ENCODE assay signal across 11 cellular contexts in genomic region chr13:106156468-106156867, GRCh38.
DNase-seq lines count a peak whose midpoint lies in the region; ATAC-seq and TF ChIP-seq lines count a peak whose summit lies in the region.
"Had no signal": no experiment of that assay in that cellular context is flagged by ENCODE, and none has a peak within 500 bp of the region (broad histone marks: within the 10 kb centered on the region; RNA-seq: fewer than 3 reads in every experiment).

No MANE protein-coding gene starts in this region.

- CTCF ChIA-PET in HCT116 (lab: Charles Lee): no interaction called here

- no peaks in the 10 kb centered on the region for H3K79me2 ChIP-seq in HCT116 (ENCODE audit: insufficient read depth, low read length)

- H3K9me3 Mint-ChIP-seq in activated naive CD8-positive, alpha-beta T cell treated with anti-CD3 and anti-CD28 coated beads, Interleukin-2, amount 50 U/mL, for 24 hours: no peaks in the 10 kb centered on the region

- peak overlapping the region; percentile 3; the same call in 1 of the 2 replicates for H3K27ac ChIP-seq in HCT116 (ENCODE audit: low read depth, low read length)
- H3K27ac ChIP-seq in upper lobe of right lung: no peak overlapping the region
- no peak overlapping the region for H3K27ac ChIP-seq in dorsolateral prefrontal cortex
- H3K27ac ChIP-seq: cardiac muscle cell, spleen had no signal

- POLR2A ChIA-PET in HCT116 (lab: Charles Lee): no interaction called here

- intact Hi-C loops in HCT116 (cut with micrococcal nuclease): no loop called here
- intact Hi-C loops in upper lobe of right lung (cut with DNase I): no loop called here
- intact Hi-C loops in dorsolateral prefrontal cortex (cut with DNase I): no loop called here

- H3K9me3 ChIP-seq in HCT116 (ENCODE audit: control insufficient read depth in 1 of 2, insufficient read depth in 1 of 2, low read depth in 1 of 2, low read length in 2 of 2) (no peaks in the 10 kb centered on the region), adipocyte (ENCODE audit: control insufficient read depth, low read length) (no peaks in the 10 kb centered on the region), upper lobe of right lung (no peaks in the 10 kb centered on the region)
- H3K9me3 ChIP-seq: spleen had no signal

- no peak for TF ChIP-seq RAD21 in HCT116 (IDR thresholded peaks at IDR 0.05; ENCODE audit: low read depth)

- H3K4me1 ChIP-seq in HCT116 (ENCODE audit: control insufficient read depth in 1 of 2, insufficient read depth in 2 of 2, low read length in 2 of 2): peaks cover 14 to 48% of the 10 kb centered on the region in 2 experiments
- peaks cover 22% of the 10 kb centered on the region for H3K4me1 ChIP-seq in adipocyte (ENCODE audit: control insufficient read depth, insufficient read depth, low read length)
- peaks cover 10% of the 10 kb centered on the region for H3K4me1 ChIP-seq in upper lobe of right lung
- H3K4me1 ChIP-seq: spleen had no signal

- no peaks in the 10 kb centered on the region for H3K4me1 Mint-ChIP-seq in activated naive CD8-positive, alpha-beta T cell treated with anti-CD3 and anti-CD28 coated beads, Interleukin-2, amount 50 U/mL, for 24 hours

- TF ChIP-seq CTCF in HCT116 (IDR thresholded peaks at IDR 0.05 in 2 of 3, conservative IDR thresholded peaks at IDR 0.05 in 1 of 3; ENCODE audit: borderline replicate concordance in 1 of 3, insufficient read depth in 1 of 3, low read depth in 2 of 3, low read length in 2 of 3) (no peak), upper lobe of right lung (IDR thresholded peaks at IDR 0.05) (no peak), GM20000 (IDR thresholded peaks at IDR 0.05; ENCODE audit: extremely low read depth, missing control alignments) (no peak), dorsolateral prefrontal cortex (IDR thresholded peaks at IDR 0.05 in 54 of 56, conservative IDR thresholded peaks at IDR 0.05 in 2 of 56; ENCODE audit: low read depth in 1 of 56, partially characterized antibody in 56 of 56) (no peak)

- no TSS peak for BruUV-seq in HCT116 (replicated peaks; lab: Mats Ljungman, UMichigan)

- H3K4me3 Mint-ChIP-seq in activated naive CD8-positive, alpha-beta T cell treated with anti-CD3 and anti-CD28 coated beads, Interleukin-2, amount 50 U/mL, for 24 hours: no peak overlapping the region

- H3K4me2 ChIP-seq in HCT116 (ENCODE audit: low read length): peak overlapping the region; percentile 39

- no peaks in the 10 kb centered on the region for H3K36me3 Mint-ChIP-seq in activated naive CD8-positive, alpha-beta T cell treated with anti-CD3 and anti-CD28 coated beads, Interleukin-2, amount 50 U/mL, for 24 hours (ENCODE audit: low read depth)

- no peak for TF ChIP-seq POLR2A in HCT116 (IDR thresholded peaks at IDR 0.05; ENCODE audit: borderline replicate concordance, extremely low read depth, insufficient read depth, insufficient read length)

- 0 out of 2 replicates have a peak overlapping the region, but pooled peaks have one; percentile 3 for H3K9ac ChIP-seq in HCT116 (ENCODE audit: low read length)
- no peak overlapping the region for H3K9ac ChIP-seq in adipocyte (ENCODE audit: low read length)

- H3K27me3 ChIP-seq in HCT116 (ENCODE audit: insufficient read depth, low read length): no peaks in the 10 kb centered on the region
- no peaks in the 10 kb centered on the region for H3K27me3 ChIP-seq in adipocyte (replicated peaks; ENCODE audit: control insufficient read depth, insufficient read depth, low read length)
- no peaks in the 10 kb centered on the region for H3K27me3 ChIP-seq in upper lobe of right lung
- H3K27me3 ChIP-seq in dorsolateral prefrontal cortex: no peaks in the 10 kb centered on the region
- H3K27me3 ChIP-seq: cardiac muscle cell, spleen had no signal

- peak overlapping the region; percentile 24 for H2AFZ ChIP-seq in HCT116 (ENCODE audit: low read depth, low read length, poor library complexity, severe bottlenecking)

- no peaks in the 10 kb centered on the region for H3K9me2 ChIP-seq in HCT116 (ENCODE audit: insufficient read depth)

- RAD21 ChIA-PET in HCT116 (lab: Charles Lee; ENCODE audit: low non-redundant PET in 1 of 2, low total read pairs in 2 of 2, uncharacterized antibody in 2 of 2, unreplicated experiment in 2 of 2): no interaction called here

- H4K20me1 ChIP-seq in HCT116 (ENCODE audit: insufficient read depth): no peaks in the 10 kb centered on the region

- H3K36me3 ChIP-seq in HCT116 (ENCODE audit: control insufficient read depth in 1 of 2, insufficient read depth in 2 of 2, low read length in 2 of 2): no peaks in the 10 kb centered on the region
- H3K36me3 ChIP-seq in adipocyte (ENCODE audit: control insufficient read depth, insufficient read depth, low read length, severe bottlenecking): no peaks in the 10 kb centered on the region
- no peaks in the 10 kb centered on the region for H3K36me3 ChIP-seq in upper lobe of right lung
- H3K36me3 ChIP-seq: cardiac muscle cell, spleen had no signal

- no peaks in the 10 kb centered on the region for H3K27me3 Mint-ChIP-seq in activated naive CD8-positive, alpha-beta T cell treated with anti-CD3 and anti-CD28 coated beads, Interleukin-2, amount 50 U/mL, for 24 hours

- H3K27ac Mint-ChIP-seq in activated naive CD8-positive, alpha-beta T cell treated with anti-CD3 and anti-CD28 coated beads, Interleukin-2, amount 50 U/mL, for 24 hours: no peak overlapping the region

- H3K4me3 ChIP-seq in HCT116 (replicated peaks in 1 of 2; ENCODE audit: low read depth in 1 of 2, low read length in 2 of 2) (no peak overlapping the region), adipocyte (ENCODE audit: low read length) (no peak overlapping the region), upper lobe of right lung (no peak overlapping the region), dorsolateral prefrontal cortex (no peak overlapping the region)
- H3K4me3 ChIP-seq: cardiac muscle cell, spleen had no signal

- peak; percentile 78 for DNase-seq in HCT116 (ENCODE audit: low read depth, low spot score)
- DNase-seq in adipocyte (ENCODE audit: low read depth): peak; percentile 89
- peak; percentile 30 for DNase-seq in hepatic stellate cell (ENCODE audit: low spot score)
- no peak for DNase-seq in upper lobe of right lung
- no peak for DNase-seq in activated naive CD8-positive, alpha-beta T cell treated with anti-CD3 and anti-CD28 coated beads, Interleukin-2, amount 50 U/mL, for 24 hours
- DNase-seq in GM20000 (ENCODE audit: low spot score): no peak
- no peak for DNase-seq in dorsolateral prefrontal cortex
- DNase-seq: activated CD8-positive, alpha-beta memory T cell treated with anti-CD3 and anti-CD28 coated beads, Interleukin-2, amount 50 U/mL, for 4 hours; NCI-H1417; spleen had no signal

- ATAC-seq in HCT116 (peak; percentile 71), upper lobe of right lung (peak; percentile 67)
- no peak for ATAC-seq in activated naive CD8-positive, alpha-beta T cell treated with anti-CD3 and anti-CD28 coated beads, Interleukin-2, amount 50 U/mL, for 24 hours

TF ChIP-seq in HCT116, 20 proteins besides CTCF, POLR2A, EP300 and RAD21 (continues in another document):
- TF ChIP-seq JUND (IDR thresholded peaks at IDR 0.05) (peak; percentile 63), TCF7L2 (IDR thresholded peaks at IDR 0.05; ENCODE audit: borderline replicate concordance, extremely low read depth, insufficient read depth, insufficient read length) (no peak), ATF3 (IDR thresholded peaks at IDR 0.05) (0 out of 2 replicates have a peak, but pooled peaks have one; percentile 34), EZH2phosphoT487 (IDR thresholded peaks at IDR 0.05; ENCODE audit: borderline replicate concordance) (no peak), FOSL1 (IDR thresholded peaks at IDR 0.05; ENCODE audit: low read depth) (peak; percentile 70), SP1 (IDR thresholded peaks at IDR 0.05; ENCODE audit: low read depth) (peak; percentile 64), YY1 (IDR thresholded peaks at IDR 0.05; ENCODE audit: extremely low read depth, insufficient replicate concordance, low read depth, low read length) (no peak), EZH2 (IDR thresholded peaks at IDR 0.05) (no peak), SRF (IDR thresholded peaks at IDR 0.05; ENCODE audit: low read depth) (peak; percentile 99), ZBTB33 (IDR thresholded peaks at IDR 0.05; ENCODE audit: extremely low read depth, insufficient replicate concordance, low read length) (no peak), ZFX (IDR thresholded peaks at IDR 0.05) (no peak), MAX (IDR thresholded peaks at IDR 0.05) (peak; percentile 28; the same call in 1 of the 2 replicates), EGR1 (IDR thresholded peaks at IDR 0.05; ENCODE audit: low read depth) (no peak), POLR2AphosphoS5 (IDR thresholded peaks at IDR 0.05; ENCODE audit: low read depth, low read length) (no peak), ZNF274 (IDR thresholded peaks at IDR 0.05; ENCODE audit: low read depth, low read length) (no peak), ELF1 (IDR thresholded peaks at IDR 0.05; ENCODE audit: borderline replicate concordance, low read depth) (no peak), SIN3A (IDR thresholded peaks at IDR 0.05; ENCODE audit: low read depth) (no peak)

Comparison
In these comparisons a context has a peak if more than half of its experiments do, and no peak if none do; other contexts are left out.
1. DNase-seq: peak in HCT116 (single experiment), adipocyte (single experiment) and hepatic stellate cell (single experiment); none in upper lobe of right lung (single experiment), activated naive CD8-positive, alpha-beta T cell treated with anti-CD3 and anti-CD28 coated beads, Interleukin-2, amount 50 U/mL, for 24 hours (single experiment), GM20000 (single experiment) and dorsolateral prefrontal cortex (0 of 10).